ENCODE assay signal across 9 cellular contexts in the genomic region with DNA sequence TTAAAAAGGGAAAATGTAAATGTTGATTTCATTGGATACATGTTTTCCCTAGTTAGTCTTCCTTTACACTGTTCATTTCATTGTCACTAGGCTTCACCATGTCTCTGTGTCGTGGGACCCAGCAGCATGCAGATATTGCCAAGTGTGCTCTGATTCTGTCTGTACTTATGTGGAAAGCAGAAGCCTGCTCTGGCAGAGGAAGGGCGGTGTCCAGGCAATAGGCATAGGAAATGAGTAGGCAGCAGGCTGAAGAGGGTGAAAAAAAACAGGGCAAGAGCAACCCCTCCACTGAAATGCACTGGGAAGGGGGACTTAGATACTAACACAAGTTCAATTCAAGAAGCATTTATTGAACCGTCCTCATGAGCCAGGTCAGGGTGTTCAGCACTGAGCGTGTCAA.
DNase-seq lines count a peak whose midpoint lies in the region; ATAC-seq and TF ChIP-seq lines count a peak whose summit lies in the region.
"Had no signal": no experiment of that assay in that cellular context is flagged by ENCODE, and none has a peak within 500 bp of the region (broad histone marks: within the 10 kb centered on the region; RNA-seq: fewer than 3 reads in every experiment).

No MANE protein-coding gene starts in this region.

- H3K27ac Mint-ChIP-seq in activated naive CD8-positive, alpha-beta T cell = no peak overlapping the region
- no peak overlapping the region for H3K27ac Mint-ChIP-seq in activated naive CD8-positive, alpha-beta T cell treated with anti-CD3 and anti-CD28 coated beads for 36 hours
- no peak overlapping the region for H3K27ac Mint-ChIP-seq in activated T-helper 1 cell treated with anti-CD3 and anti-CD28 coated beads, Interleukin-12 subunit alpha, Interleukin-12 subunit beta, Interleukin-2, Interleukin-4 antibody, amounts not matched to agents 30 ng/mL and 10 ng/mL and 1 ng/mL, durations not matched to agents 14 hours and 24 hours and 36 hours
- H3K27ac Mint-ChIP-seq: activated CD4-positive, alpha-beta memory T cell treated with anti-CD3 and anti-CD28 coated beads for 36 hours had no signal

- ATAC-seq in upper lobe of left lung (ENCODE audit: low FRiP score in 2 of 2) = peak in 1 of 2 donors; percentile 81

- no peaks in the 10 kb centered on the region for H3K9me3 ChIP-seq in upper lobe of left lung

- no peaks in the 10 kb centered on the region for H3K36me3 Mint-ChIP-seq in activated naive CD8-positive, alpha-beta T cell
- peaks cover 3% of the 10 kb centered on the region for H3K36me3 Mint-ChIP-seq in activated naive CD8-positive, alpha-beta T cell treated with anti-CD3 and anti-CD28 coated beads for 36 hours
- H3K36me3 Mint-ChIP-seq in activated T-helper 1 cell treated with anti-CD3 and anti-CD28 coated beads, Interleukin-12 subunit alpha, Interleukin-12 subunit beta, Interleukin-2, Interleukin-4 antibody, amounts not matched to agents 30 ng/mL and 10 ng/mL and 1 ng/mL, durations not matched to agents 14 hours and 24 hours and 36 hours (ENCODE audit: low read depth) = no peaks in the 10 kb centered on the region
- H3K36me3 Mint-ChIP-seq: activated CD4-positive, alpha-beta memory T cell treated with anti-CD3 and anti-CD28 coated beads for 36 hours had no signal

- H3K36me3 ChIP-seq in upper lobe of left lung = no peaks in the 10 kb centered on the region

- peaks cover 16 to 48% (median 33%) of the 10 kb centered on the region in 4 donors for H3K4me1 ChIP-seq in upper lobe of left lung

- no peak for TF ChIP-seq EP300 in upper lobe of left lung (IDR thresholded peaks at IDR 0.05)

- intact Hi-C loops in activated T-helper 1 cell treated with anti-CD3 and anti-CD28 coated beads, Interleukin-12 subunit alpha, Interleukin-12 subunit beta, Interleukin-2, Interleukin-4 antibody, amounts not matched to agents 30 ng/mL and 10 ng/mL and 1 ng/mL, durations not matched to agents 14 hours and 24 hours and 36 hours (cut with micrococcal nuclease) = loop anchor here (2.0 to 5.0 kb wide), 2 partner anchors 73 to 87 kb away; no protein-coding TSS in a partner anchor

- no peak for DNase-seq in activated naive CD8-positive, alpha-beta T cell treated with anti-CD3 and anti-CD28 coated beads for 36 hours
- DNase-seq in activated T-helper 1 cell treated with anti-CD3 and anti-CD28 coated beads, Interleukin-12 subunit alpha, Interleukin-12 subunit beta, Interleukin-2, Interleukin-4 antibody, amounts not matched to agents 30 ng/mL and 10 ng/mL and 1 ng/mL, durations not matched to agents 14 hours and 24 hours and 36 hours (ENCODE audit: low spot score) = no peak
- DNase-seq in lung microvascular endothelial cell (ENCODE audit: low read depth in 2 of 2) (peak; percentile 47 to 52), upper lobe of left lung (peak in 1 of 2 donors; percentile 76), HUDEP-2 (lab: John Stamatoyannopoulos, UW; ENCODE audit: unreplicated experiment in 76 of 76) (no peak), NCI-H524 treated with DMSO at 0.1 percent for 48 hours (lab: John Stamatoyannopoulos, UW) (no peak), 8988T (no peak)

- H3K4me3 Mint-ChIP-seq in activated naive CD8-positive, alpha-beta T cell = peak overlapping the region; percentile 36
- H3K4me3 Mint-ChIP-seq in activated naive CD8-positive, alpha-beta T cell treated with anti-CD3 and anti-CD28 coated beads for 36 hours = no peak overlapping the region
- H3K4me3 Mint-ChIP-seq in activated T-helper 1 cell treated with anti-CD3 and anti-CD28 coated beads, Interleukin-12 subunit alpha, Interleukin-12 subunit beta, Interleukin-2, Interleukin-4 antibody, amounts not matched to agents 30 ng/mL and 10 ng/mL and 1 ng/mL, durations not matched to agents 14 hours and 24 hours and 36 hours = peak overlapping the region; percentile 3
- H3K4me3 Mint-ChIP-seq: activated CD4-positive, alpha-beta memory T cell treated with anti-CD3 and anti-CD28 coated beads for 36 hours had no signal

- 53 to 64% methylated on average over 4 of the region's 4 CpGs for WGBS in upper lobe of left lung, 2 donors

- H3K27me3 Mint-ChIP-seq in activated naive CD8-positive, alpha-beta T cell = no peaks in the 10 kb centered on the region
- no peaks in the 10 kb centered on the region for H3K27me3 Mint-ChIP-seq in activated naive CD8-positive, alpha-beta T cell treated with anti-CD3 and anti-CD28 coated beads for 36 hours
- H3K27me3 Mint-ChIP-seq in activated T-helper 1 cell treated with anti-CD3 and anti-CD28 coated beads, Interleukin-12 subunit alpha, Interleukin-12 subunit beta, Interleukin-2, Interleukin-4 antibody, amounts not matched to agents 30 ng/mL and 10 ng/mL and 1 ng/mL, durations not matched to agents 14 hours and 24 hours and 36 hours (ENCODE audit: insufficient read depth) = peaks cover 3% of the 10 kb centered on the region

- H3K27ac ChIP-seq in upper lobe of left lung = peak overlapping the region in 3 of 4 donors; percentile 58 to 76 (median 75)

- H3K4me1 Mint-ChIP-seq in activated naive CD8-positive, alpha-beta T cell (ENCODE audit: low read depth) = peaks cover 6% of the 10 kb centered on the region
- peaks cover 31% of the 10 kb centered on the region for H3K4me1 Mint-ChIP-seq in activated naive CD8-positive, alpha-beta T cell treated with anti-CD3 and anti-CD28 coated beads for 36 hours
- peaks cover 3% of the 10 kb centered on the region for H3K4me1 Mint-ChIP-seq in activated T-helper 1 cell treated with anti-CD3 and anti-CD28 coated beads, Interleukin-12 subunit alpha, Interleukin-12 subunit beta, Interleukin-2, Interleukin-4 antibody, amounts not matched to agents 30 ng/mL and 10 ng/mL and 1 ng/mL, durations not matched to agents 14 hours and 24 hours and 36 hours (ENCODE audit: low read depth)

- no peaks in the 10 kb centered on the region for H3K27me3 ChIP-seq in upper lobe of left lung

- peak overlapping the region in 2 of 4 donors; percentile 4 to 24 for H3K4me3 ChIP-seq in upper lobe of left lung

- H3K9me3 Mint-ChIP-seq in activated naive CD8-positive, alpha-beta T cell (ENCODE audit: low read depth) = no peaks in the 10 kb centered on the region
- peaks cover 2% of the 10 kb centered on the region for H3K9me3 Mint-ChIP-seq in activated naive CD8-positive, alpha-beta T cell treated with anti-CD3 and anti-CD28 coated beads for 36 hours
- no peaks in the 10 kb centered on the region for H3K9me3 Mint-ChIP-seq in activated T-helper 1 cell treated with anti-CD3 and anti-CD28 coated beads, Interleukin-12 subunit alpha, Interleukin-12 subunit beta, Interleukin-2, Interleukin-4 antibody, amounts not matched to agents 30 ng/mL and 10 ng/mL and 1 ng/mL, durations not matched to agents 14 hours and 24 hours and 36 hours
- H3K9me3 Mint-ChIP-seq: activated CD4-positive, alpha-beta memory T cell treated with anti-CD3 and anti-CD28 coated beads for 36 hours had no signal

- TF ChIP-seq POLR2A in upper lobe of left lung (IDR thresholded peaks at IDR 0.05) = peak in 1 of 4 donors; percentile 68

- TF ChIP-seq CTCF in upper lobe of left lung (IDR thresholded peaks at IDR 0.05) = no peak

Comparison
In these comparisons a context has a peak if more than half of its experiments do, and no peak if none do; other contexts are left out.
1. DNase-seq: peak in lung microvascular endothelial cell (2 of 2); none in activated naive CD8-positive, alpha-beta T cell treated with anti-CD3 and anti-CD28 coated beads for 36 hours (single experiment), activated T-helper 1 cell treated with anti-CD3 and anti-CD28 coated beads, Interleukin-12 subunit alpha, Interleukin-12 subunit beta, Interleukin-2, Interleukin-4 antibody, amounts not matched to agents 30 ng/mL and 10 ng/mL and 1 ng/mL, durations not matched to agents 14 hours and 24 hours and 36 hours (single experiment), HUDEP-2 (0 of 76), NCI-H524 treated with DMSO at 0.1 percent for 48 hours (single experiment) and 8988T (single experiment).